8 cellular contexts compared by ENCODE assay signal in genomic region chr3:184154909-184155643, GRCh38. TPM values are rescaled to one million over a fixed set of nuclear protein-coding genes. Genes with fewer than 3 reads are reported as not detected.
DNase-seq lines count a peak whose midpoint lies in the region; ATAC-seq, FAIRE-seq and TF ChIP-seq lines count a peak whose summit lies in the region.

DVL3 (plus strand) TSS chr3:184155377; CDS start chr3:184155636, 259 bp downstream.

- H2BK12ac ChIP-seq in H1 (ENCODE audit: low read depth, low read length) = 0 out of 2 replicates have a peak within 1 kb of the TSS, but pooled peaks have one; percentile 39

- peak within 1 kb of the TSS; percentile 95 for H4K5ac ChIP-seq in H1 (ENCODE audit: insufficient read length, low read depth, low read length)

- H3K27ac ChIP-seq in H1 (ENCODE audit: low read depth, low read length) (peak within 1 kb of the TSS; percentile 62; the same call in 1 of the 2 replicates), lower lobe of right lung (peak within 1 kb of the TSS; percentile 88)

- no peak within 1 kb of the TSS for H3K23ac ChIP-seq in H1 (ENCODE audit: insufficient read length)

- peaks cover 13% of the 10 kb centered on the region for H3K79me1 ChIP-seq in H1 (ENCODE audit: low read depth, low read length)

- H2AFZ ChIP-seq in H1 (ENCODE audit: low read length) = peak within 1 kb of the TSS; percentile 77

- no peak within 1 kb of the TSS for H3K14ac ChIP-seq in H1 (ENCODE audit: insufficient read length)

- H3K9me3 ChIP-seq in H1 (ENCODE audit: insufficient read depth in 2 of 2, low read depth in 1 of 2, low read length in 1 of 2) (no peaks in the 10 kb centered on the region), lower lobe of right lung (no peaks in the 10 kb centered on the region)

- peak within 1 kb of the TSS; percentile 97 for H3K18ac ChIP-seq in H1 (ENCODE audit: extremely low read depth, low read length)

- H3K9ac ChIP-seq in H1 (replicated peaks in 1 of 4; ENCODE audit: extremely low read depth in 1 of 4, low read depth in 3 of 4, low read length in 3 of 4) = peak within 1 kb of the TSS; percentile 60 to 90 (median 67)

- TF ChIP-seq EP300 in H1 (IDR thresholded peaks at IDR 0.05; ENCODE audit: borderline replicate concordance in 1 of 2, low read depth in 2 of 2, low read length in 2 of 2) = no peak

- no peaks in the 10 kb centered on the region for H3K27me3 Mint-ChIP-seq in activated CD4-positive, alpha-beta memory T cell treated with anti-CD3 and anti-CD28 coated beads, Interleukin-2, amount 10 ng/mL, durations not matched to agents 7 days and 5 days
- no peaks in the 10 kb centered on the region for H3K27me3 Mint-ChIP-seq in stimulated activated naive B cell treated with anti-CD40 and anti-IgM and Interleukin-4, amounts not matched to agents 10 μg/mL and 1 μg/mL and 100 μg/mL, for 72 hours

- peak within 1 kb of the TSS; percentile 93 for H3K4me3 Mint-ChIP-seq in activated CD4-positive, alpha-beta memory T cell treated with anti-CD3 and anti-CD28 coated beads, Interleukin-2, amount 10 ng/mL, durations not matched to agents 7 days and 5 days
- H3K4me3 Mint-ChIP-seq in stimulated activated naive B cell treated with anti-CD40 and anti-IgM and Interleukin-4, amounts not matched to agents 10 μg/mL and 1 μg/mL and 100 μg/mL, for 72 hours = peak within 1 kb of the TSS; percentile 90 to 97

- H3K56ac ChIP-seq in H1 (replicated peaks; ENCODE audit: insufficient read length, low read depth, low read length) = peak within 1 kb of the TSS; percentile 85

- CTCF ChIA-PET in activated CD4-positive, alpha-beta memory T cell treated with anti-CD3 and anti-CD28 coated beads, Interleukin-2, amount 10 ng/mL, durations not matched to agents 7 days and 5 days (lab: Charles Lee) = interaction anchor here (0.7 to 1.4 kb wide), 4 partner anchors 18 to 40 kb away, joined by 3 to 6 read pairs (median 4); partner anchors contain the start of gene ABCF3
- CTCF ChIA-PET in H1 (lab: Charles Lee; ENCODE audit: partially characterized antibody) = interaction anchor here (0.8 to 1.5 kb wide), 6 partner anchors 9 to 85 kb away, joined by 3 to 5 read pairs (median 3); no protein-coding TSS in a partner anchor

- peaks cover 0 to 4% of the 10 kb centered on the region in 2 experiments for H4K20me1 ChIP-seq in H1 (replicated peaks in 1 of 2; ENCODE audit: control insufficient read depth in 1 of 2, insufficient read depth in 2 of 2, low read length in 2 of 2)

- H3K27ac Mint-ChIP-seq in activated CD4-positive, alpha-beta memory T cell treated with anti-CD3 and anti-CD28 coated beads, Interleukin-2, amount 10 ng/mL, durations not matched to agents 7 days and 5 days = peak within 1 kb of the TSS; percentile 79
- peak within 1 kb of the TSS; percentile 94 for H3K27ac Mint-ChIP-seq in stimulated activated naive B cell treated with anti-CD40 and anti-IgM and Interleukin-4, amounts not matched to agents 10 μg/mL and 1 μg/mL and 100 μg/mL, for 72 hours

- peak within 1 kb of the TSS; percentile 89 for H4K91ac ChIP-seq in H1 (replicated peaks; ENCODE audit: insufficient read length, low read length)

- peak within 1 kb of the TSS; percentile 92 for H2BK120ac ChIP-seq in H1 (replicated peaks; ENCODE audit: low read depth, low read length)

- no peaks in the 10 kb centered on the region for H3K9me3 Mint-ChIP-seq in activated CD4-positive, alpha-beta memory T cell treated with anti-CD3 and anti-CD28 coated beads, Interleukin-2, amount 10 ng/mL, durations not matched to agents 7 days and 5 days
- no peaks in the 10 kb centered on the region for H3K9me3 Mint-ChIP-seq in stimulated activated naive B cell treated with anti-CD40 and anti-IgM and Interleukin-4, amounts not matched to agents 10 μg/mL and 1 μg/mL and 100 μg/mL, for 72 hours

- DNase-seq in AG10803 (ENCODE audit: low read depth) (peak; percentile 73), NCI-H2196 treated with DMSO at 0.1 percent for 48 hours (lab: John Stamatoyannopoulos, UW; ENCODE audit: unreplicated experiment) (peak; percentile 65), H1 (ENCODE audit: low read depth in 1 of 2, low spot score in 2 of 2) (peak in 1 of 2 experiments; percentile 76), lower lobe of right lung (peak; percentile 86)
- DNase-seq in activated CD4-positive, alpha-beta memory T cell treated with anti-CD3 and anti-CD28 coated beads, Interleukin-2, amount 10 ng/mL, durations not matched to agents 7 days and 5 days = peak; percentile 59
- DNase-seq in stimulated activated naive B cell treated with anti-CD40 and anti-IgM and Interleukin-4, amounts not matched to agents 10 μg/mL and 1 μg/mL and 100 μg/mL, for 72 hours = peak; percentile 33

- peaks cover 2 to 9% (median 5%) of the 10 kb centered on the region in 4 experiments; a peak in 6 of 7 replicates for H3K4me1 ChIP-seq in H1 (replicated peaks in 1 of 4; ENCODE audit: control insufficient read depth in 3 of 4, insufficient read depth in 4 of 4, low read length in 3 of 4)
- H3K4me1 ChIP-seq in lower lobe of right lung = peaks cover 45% of the 10 kb centered on the region

- H2AK5ac ChIP-seq in H1 (ENCODE audit: low read depth, low read length) = no peak within 1 kb of the TSS

- H2BK20ac ChIP-seq in H1 (ENCODE audit: low read length) = no peak within 1 kb of the TSS

- peak; percentile 72 for ATAC-seq in HG02981 (IDR thresholded peaks at IDR 0.05; ENCODE audit: unreplicated experiment)
- peak; percentile 92 to 94 for ATAC-seq in lower lobe of right lung
- ATAC-seq in stimulated activated naive B cell treated with anti-CD40 and anti-IgM and Interleukin-4, amounts not matched to agents 10 μg/mL and 1 μg/mL and 100 μg/mL, for 72 hours (replicated peaks) = peak; percentile 73 to 83

- H2BK5ac ChIP-seq in H1 (ENCODE audit: low read depth, low read length) = peak within 1 kb of the TSS; percentile 15; the same call in 1 of the 2 replicates

- H3K4me1 Mint-ChIP-seq in activated CD4-positive, alpha-beta memory T cell treated with anti-CD3 and anti-CD28 coated beads, Interleukin-2, amount 10 ng/mL, durations not matched to agents 7 days and 5 days = peaks cover 25% of the 10 kb centered on the region
- H3K4me1 Mint-ChIP-seq in stimulated activated naive B cell treated with anti-CD40 and anti-IgM and Interleukin-4, amounts not matched to agents 10 μg/mL and 1 μg/mL and 100 μg/mL, for 72 hours = peaks cover 8 to 22% of the 10 kb centered on the region in 2 donors

- H3K4me2 ChIP-seq in H1 (ENCODE audit: insufficient read depth in 1 of 2, low read depth in 2 of 2, low read length in 2 of 2) = peak within 1 kb of the TSS; percentile 96 to 98

- peak within 1 kb of the TSS; percentile 86; the same call in 1 of the 2 replicates for H4K8ac ChIP-seq in H1 (ENCODE audit: extremely low read depth, insufficient read depth, low read length)

- H3K23me2 ChIP-seq in H1 (ENCODE audit: low read depth, low read length) = peaks cover 16% of the 10 kb centered on the region

- no peaks in the 10 kb centered on the region for H3K27me3 ChIP-seq in H1 (replicated peaks in 1 of 4; ENCODE audit: control insufficient read depth in 3 of 4, extremely low read depth in 1 of 4, insufficient read depth in 3 of 4, low read length in 3 of 4)
- H3K27me3 ChIP-seq in lower lobe of right lung (ENCODE audit: low read depth) = no peaks in the 10 kb centered on the region

- POLR2A ChIA-PET in activated CD4-positive, alpha-beta memory T cell treated with anti-CD3 and anti-CD28 coated beads, Interleukin-2, amount 10 ng/mL, durations not matched to agents 7 days and 5 days (lab: Charles Lee) = interaction anchor here (1.0 to 2.8 kb wide), 6 partner anchors 10 to 73 kb away, joined by 3 to 27 read pairs (median 4); partner anchors contain the start of genes ABCF3, AP2M1, EIF2B5 and VWA5B2
- POLR2A ChIA-PET in H1 (lab: Charles Lee; ENCODE audit: partially characterized antibody) = interaction anchor here (0.7 to 3.3 kb wide), 10 partner anchors 9 to 145 kb away, joined by 3 to 26 read pairs (median 8); partner anchors contain the start of genes AP2M1 and EIF2B5

- H2BK15ac ChIP-seq in H1 (ENCODE audit: low read length) = peak within 1 kb of the TSS; percentile 72; the same call in 1 of the 2 replicates

- TF ChIP-seq CTCF in AG10803 (conservative IDR thresholded peaks at IDR 0.05; ENCODE audit: low read length) (no peak), H1 (IDR thresholded peaks at IDR 0.05; ENCODE audit: control extremely low read depth in 1 of 3, insufficient read depth in 1 of 3, low read depth in 1 of 3, low read length in 3 of 3) (no peak), lower lobe of right lung (IDR thresholded peaks at IDR 0.05) (no peak)

- no peak for FAIRE-seq in H1 (lab: Jason Lieb, UNC)

- TF ChIP-seq RAD21 in H1 (IDR thresholded peaks at IDR 0.05 in 1 of 2, conservative IDR thresholded peaks at IDR 0.05 in 1 of 2; ENCODE audit: low read depth in 2 of 2, low read length in 2 of 2) = no peak

- peaks cover 18 to 28% of the 10 kb centered on the region in 2 experiments for H3K79me2 ChIP-seq in H1 (ENCODE audit: control insufficient read depth in 1 of 2, insufficient read depth in 2 of 2, low read length in 2 of 2)

- no peak within 1 kb of the TSS for H3K4ac ChIP-seq in H1 (replicated peaks; ENCODE audit: insufficient read length, low read depth, low read length)

- peaks cover 4% of the 10 kb centered on the region for H3K36me3 Mint-ChIP-seq in activated CD4-positive, alpha-beta memory T cell treated with anti-CD3 and anti-CD28 coated beads, Interleukin-2, amount 10 ng/mL, durations not matched to agents 7 days and 5 days (ENCODE audit: low read depth)
- H3K36me3 Mint-ChIP-seq in stimulated activated naive B cell treated with anti-CD40 and anti-IgM and Interleukin-4, amounts not matched to agents 10 μg/mL and 1 μg/mL and 100 μg/mL, for 72 hours = peaks cover 3 to 5% of the 10 kb centered on the region in 2 donors

- WGBS in H1 (ENCODE audit: extremely low coverage in 1 of 2, insufficient coverage in 1 of 2, insufficient read length in 1 of 2, insufficient replicate concordance in 2 of 2, low coverage in 1 of 2, low lambda C conversion rate in 2 of 2, missing lambda C conversion rate in 1 of 2), 2 experiments = 2% methylated on average over 30 of the region's 84 CpGs; no CpG with 5 or more reads in 1 of the 2 experiments

- intact Hi-C loops in lower lobe of right lung (cut with DNase I) = no loop called here

- H3K4me3 ChIP-seq in AG10803 (ENCODE audit: low read length) (peak within 1 kb of the TSS; percentile 96), H1 (ENCODE audit: extremely low read depth in 1 of 4, insufficient read depth in 2 of 4, low read depth in 3 of 4, low read length in 4 of 4) (peak within 1 kb of the TSS; percentile 93 to 99 (median 98)), lower lobe of right lung (peak within 1 kb of the TSS; percentile 97)

- TF ChIP-seq POLR2A in GM18526 (IDR thresholded peaks at IDR 0.05; ENCODE audit: extremely low read depth, insufficient read length) = peak; percentile 31
- peak in 1 of 2 experiments; percentile 57; a peak in 2 of 3 replicates for TF ChIP-seq POLR2A in H1 (IDR thresholded peaks at IDR 0.05; ENCODE audit: control extremely low read depth in 1 of 2, low read depth in 2 of 2, low read length in 2 of 2)

- no peaks in the 10 kb centered on the region for H3K36me3 ChIP-seq in H1 (ENCODE audit: control insufficient read depth in 2 of 4, insufficient read depth in 4 of 4, low read length in 3 of 4)
- H3K36me3 ChIP-seq in lower lobe of right lung = no peaks in the 10 kb centered on the region

RNA-seq across cellular contexts. Expression of gene DVL3, which starts in this region (rescaled TPM):
- 10 to 100 TPM; 33.2 to 40.7 TPM for total RNA-seq in activated CD4-positive, alpha-beta memory T cell treated with anti-CD3 and anti-CD28 coated beads, Interleukin-2, amount 10 ng/mL, durations not matched to agents 7 days and 5 days
- 64.9 and 66.6 TPM in 2 replicates for total RNA-seq in H1 (2021; fragmentation: NEBNext Ultra II Directional; extraction: Animal tissue kit (Norgen Biotek cat#: 25700))
- polyA plus RNA-seq in H1 (2011; rRNA removed) = 38.5 and 51.2 TPM in 2 replicates
- 36.1 TPM for polyA plus RNA-seq in H1 (2011; cell fraction: cytosol; rRNA removed)
- 111 TPM for polyA plus RNA-seq in H1 (2011; cell fraction: nucleus; rRNA removed)
- 38.0 to 54.6 TPM (median 48.8 TPM) in 4 replicates for polyA plus RNA-seq in H1 (2012, experiment 1 of 2)
- polyA plus RNA-seq in H1 (2012, experiment 2 of 2) = 29.5 TPM
- polyA plus RNA-seq in H1 (2013, experiment 1 of 2) = 35.3 TPM
- polyA plus RNA-seq in H1 (2013, experiment 2 of 2) = 35.6 TPM
- 35.1 and 42.2 TPM in 2 replicates for polyA minus RNA-seq in H1 (2011; rRNA and poly(A)+ RNA removed)
- 29.9 TPM for polyA minus RNA-seq in H1 (2011; cell fraction: cytosol; rRNA and poly(A)+ RNA removed)
- polyA minus RNA-seq in H1 (2011; cell fraction: nucleus; rRNA and poly(A)+ RNA removed) = 32.1 TPM
- 55.1 TPM for total RNA-seq in lower lobe of right lung
